ENCODE assay signal across 16 cellular contexts in the genomic region with DNA sequence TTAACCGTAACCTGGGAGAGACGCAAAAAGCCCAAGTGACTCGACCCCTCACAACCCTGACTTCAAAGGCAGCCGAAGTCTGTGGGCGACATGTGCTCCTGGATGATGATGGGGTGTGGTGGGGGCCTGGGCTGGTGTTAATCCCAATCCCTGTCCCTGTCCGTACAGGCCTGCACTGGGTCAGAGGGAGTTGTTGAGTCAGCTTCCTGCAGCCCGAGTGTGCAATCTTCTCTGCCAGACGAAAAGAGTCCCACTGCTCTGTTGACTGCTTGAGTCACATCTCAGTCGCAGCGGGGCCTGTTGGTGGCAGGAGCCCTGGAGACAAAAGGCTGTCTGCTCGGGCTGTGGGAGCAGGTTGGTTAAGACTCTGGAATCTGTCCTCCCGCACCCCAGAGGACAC. TPM values are rescaled to one million over a fixed set of nuclear protein-coding genes. Genes with fewer than 3 reads are reported as not detected.
A peak's percentile ranks its signal among the peaks of the same experiment; 100 is the strongest.
DNase-seq lines count a peak whose midpoint lies in the region; ATAC-seq and TF ChIP-seq lines count a peak whose summit lies in the region.
"Had no signal": no experiment of that assay in that cellular context is flagged by ENCODE, and none has a peak within 500 bp of the region (broad histone marks: within the 10 kb centered on the region; RNA-seq: fewer than 3 reads in every experiment).

No MANE protein-coding gene starts in this region.

- H3K27me3 ChIP-seq in HCT116 (ENCODE audit: insufficient read depth, low read length) (no peaks in the 10 kb centered on the region), adipocyte (replicated peaks; ENCODE audit: control insufficient read depth, insufficient read depth, low read length) (no peaks in the 10 kb centered on the region)
- H3K27me3 ChIP-seq: heart right ventricle, stomach had no signal

- no TSS peak for BruUV-seq in HCT116 (replicated peaks; lab: Mats Ljungman, UMichigan)

- no peak for TF ChIP-seq POLR2A in HCT116 (IDR thresholded peaks at IDR 0.05; ENCODE audit: borderline replicate concordance, extremely low read depth, insufficient read depth, insufficient read length)

- DNase-seq in A172 (ENCODE audit: low spot score) (peak; percentile 70), HCT116 (ENCODE audit: low read depth, low spot score) (no peak), adipocyte (ENCODE audit: low read depth) (peak; percentile 39), fibroblast of mammary gland (ENCODE audit: low read depth) (peak; percentile 68), epidermal melanocyte (ENCODE audit: insufficient read length, low spot score) (no peak), HT-29 (ENCODE audit: low spot score) (no peak)
- no peak for DNase-seq in activated naive CD4-positive, alpha-beta T cell treated with anti-CD3 and anti-CD28 coated beads, Interleukin-2, amount 50 U/mL, for 16 hours
- DNase-seq: ACHN; activated effector memory CD4-positive, alpha-beta T cell treated with anti-CD3 and anti-CD28 coated beads, Interleukin-2, amount 50 U/mL, for 16 hours; COR-L47; heart right ventricle; NCI-H2171 treated with DMSO at 0.1 percent for 48 hours; stomach had no signal

- ATAC-seq in HCT116 (0 out of 2 replicates have a peak, but pooled peaks have one; percentile 22), GM18520 (IDR thresholded peaks at IDR 0.05; ENCODE audit: unreplicated experiment) (no peak)

- POLR2A ChIA-PET in HCT116 (lab: Charles Lee) = interaction anchor here (0.6 kb wide), 1 partner anchor 78 kb away, joined by 4 read pairs; no protein-coding TSS in a partner anchor

- H4K20me1 ChIP-seq in HCT116 (ENCODE audit: insufficient read depth) = no peaks in the 10 kb centered on the region

- H3K27ac ChIP-seq in HCT116 (ENCODE audit: low read depth, low read length) = no peak overlapping the region
- H3K27ac ChIP-seq: heart right ventricle, parathyroid adenoma, stomach, VCaP had no signal

- H3K9me3 ChIP-seq in HCT116 (ENCODE audit: control insufficient read depth in 1 of 2, insufficient read depth in 1 of 2, low read depth in 1 of 2, low read length in 2 of 2) (no peaks in the 10 kb centered on the region), adipocyte (ENCODE audit: control insufficient read depth, low read length) (peaks cover 7% of the 10 kb centered on the region)

- H3K4me2 ChIP-seq in HCT116 (ENCODE audit: low read length) = no peak overlapping the region

- H3K9ac ChIP-seq in HCT116 (ENCODE audit: low read length) (no peak overlapping the region), adipocyte (ENCODE audit: low read length) (peak overlapping the region; percentile 62)
- H3K9ac ChIP-seq: parathyroid adenoma had no signal

- H3K9me2 ChIP-seq in HCT116 (ENCODE audit: insufficient read depth) = no peaks in the 10 kb centered on the region

- no peak overlapping the region for H2AFZ ChIP-seq in HCT116 (ENCODE audit: low read depth, low read length, poor library complexity, severe bottlenecking)
- H2AFZ ChIP-seq: parathyroid adenoma had no signal

- H3K4me3 ChIP-seq in HCT116 (replicated peaks in 1 of 2; ENCODE audit: low read depth in 1 of 2, low read length in 2 of 2) (no peak overlapping the region), adipocyte (ENCODE audit: low read length) (no peak overlapping the region), fibroblast of mammary gland (ENCODE audit: control insufficient read depth, low read depth, low read length) (no peak overlapping the region)
- H3K4me3 ChIP-seq: heart right ventricle, stomach had no signal

- no peaks in the 10 kb centered on the region for H3K79me2 ChIP-seq in HCT116 (ENCODE audit: insufficient read depth, low read length)
- H3K79me2 ChIP-seq: parathyroid adenoma had no signal

- TF ChIP-seq RAD21 in HCT116 (IDR thresholded peaks at IDR 0.05; ENCODE audit: low read depth) = no peak

- CTCF ChIA-PET in HCT116 (lab: Charles Lee) = no interaction called here

- RAD21 ChIA-PET in HCT116 (lab: Charles Lee; ENCODE audit: low non-redundant PET in 1 of 2, low total read pairs in 2 of 2, uncharacterized antibody in 2 of 2, unreplicated experiment in 2 of 2) = no interaction called here

- no peak for TF ChIP-seq CTCF in HCT116 (IDR thresholded peaks at IDR 0.05 in 2 of 3, conservative IDR thresholded peaks at IDR 0.05 in 1 of 3; ENCODE audit: borderline replicate concordance in 1 of 3, insufficient read depth in 1 of 3, low read depth in 2 of 3, low read length in 2 of 3)
- no peak for TF ChIP-seq CTCF in fibroblast of mammary gland (conservative IDR thresholded peaks at IDR 0.05; ENCODE audit: control insufficient read depth, insufficient read depth, low read depth, low read length)

- H3K36me3 ChIP-seq in HCT116 (ENCODE audit: control insufficient read depth in 1 of 2, insufficient read depth in 2 of 2, low read length in 2 of 2) (no peaks in the 10 kb centered on the region), adipocyte (ENCODE audit: control insufficient read depth, insufficient read depth, low read length, severe bottlenecking) (peaks cover 11% of the 10 kb centered on the region)

- intact Hi-C loops in HCT116 (cut with micrococcal nuclease) = no loop called here

- H3K4me1 ChIP-seq in HCT116 (ENCODE audit: control insufficient read depth in 1 of 2, insufficient read depth in 2 of 2, low read length in 2 of 2) (peaks cover 0 to 5% of the 10 kb centered on the region in 2 experiments; a peak in 1 of 4 replicates), adipocyte (ENCODE audit: control insufficient read depth, insufficient read depth, low read length) (peaks cover 16% of the 10 kb centered on the region)
- H3K4me1 ChIP-seq: heart right ventricle, parathyroid adenoma, stomach had no signal

TF ChIP-seq in HCT116, 20 proteins besides CTCF, POLR2A, EP300 and RAD21 (continues in another document):
- TF ChIP-seq EZH2 (IDR thresholded peaks at IDR 0.05) (no peak), SIN3A (IDR thresholded peaks at IDR 0.05; ENCODE audit: low read depth) (no peak), EZH2phosphoT487 (IDR thresholded peaks at IDR 0.05; ENCODE audit: borderline replicate concordance) (no peak), CBX3 (IDR thresholded peaks at IDR 0.05; ENCODE audit: low read depth) (no peak), EGR1 (IDR thresholded peaks at IDR 0.05; ENCODE audit: low read depth) (no peak), YY1 (IDR thresholded peaks at IDR 0.05; ENCODE audit: extremely low read depth, insufficient replicate concordance, low read depth, low read length) (no peak)
- TF ChIP-seq, protein P1, sequence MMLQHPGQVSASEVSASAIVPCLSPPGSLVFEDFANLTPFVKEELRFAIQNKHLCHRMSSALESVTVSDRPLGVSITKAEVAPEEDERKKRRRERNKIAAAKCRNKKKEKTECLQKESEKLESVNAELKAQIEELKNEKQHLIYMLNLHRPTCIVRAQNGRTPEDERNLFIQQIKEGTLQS (IDR thresholded peaks at IDR 0.05) = no peak
- TF ChIP-seq, protein P2, sequence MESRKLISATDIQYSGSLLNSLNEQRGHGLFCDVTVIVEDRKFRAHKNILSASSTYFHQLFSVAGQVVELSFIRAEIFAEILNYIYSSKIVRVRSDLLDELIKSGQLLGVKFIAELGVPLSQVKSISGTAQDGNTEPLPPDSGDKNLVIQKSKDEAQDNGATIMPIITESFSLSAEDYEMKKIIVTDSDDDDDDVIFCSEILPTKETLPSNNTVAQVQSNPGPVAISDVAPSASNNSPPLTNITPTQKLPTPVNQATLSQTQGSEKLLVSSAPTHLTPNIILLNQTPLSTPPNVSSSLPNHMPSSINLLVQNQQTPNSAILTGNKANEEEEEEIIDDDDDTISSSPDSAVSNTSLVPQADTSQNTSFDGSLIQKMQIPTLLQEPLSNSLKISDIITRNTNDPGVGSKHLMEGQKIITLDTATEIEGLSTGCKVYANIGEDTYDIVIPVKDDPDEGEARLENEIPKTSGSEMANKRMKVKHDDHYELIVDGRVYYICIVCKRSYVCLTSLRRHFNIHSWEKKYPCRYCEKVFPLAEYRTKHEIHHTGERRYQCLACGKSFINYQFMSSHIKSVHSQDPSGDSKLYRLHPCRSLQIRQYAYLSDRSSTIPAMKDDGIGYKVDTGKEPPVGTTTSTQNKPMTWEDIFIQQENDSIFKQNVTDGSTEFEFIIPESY (IDR thresholded peaks at IDR 0.05; ENCODE audit: extremely low read depth, insufficient replicate concordance, low read length) = no peak

RNA-seq across cellular contexts. Expression of a gene that starts 10.3 kb away (rescaled TPM):
- total RNA-seq in A172 (2014; rRNA removed; shearing (Covaris generic)) = 47.1 and 47.5 TPM in 2 replicates
- 15.6 TPM for total RNA-seq in HCT116 (2021; ENCODE audit: unreplicated experiment)
- 16.2 and 16.9 TPM in 2 replicates for polyA plus RNA-seq in HCT116 (2012)
- total RNA-seq in HT-29 (2014; rRNA removed; shearing (Covaris generic)) = 73.0 and 89.0 TPM in 2 replicates

RNA-seq across cellular contexts. Expression of a gene that starts 15.3 kb away (rescaled TPM):
- total RNA-seq in A172 (2014; rRNA removed; shearing (Covaris generic)) = 51.9 and 63.9 TPM in 2 replicates
- 16.2 TPM for total RNA-seq in HCT116 (2021; ENCODE audit: unreplicated experiment)
- polyA plus RNA-seq in HCT116 (2012) = 24.9 and 32.9 TPM in 2 replicates
- 67.2 TPM in 2 replicates for total RNA-seq in HT-29 (2014; rRNA removed; shearing (Covaris generic))

RNA-seq across cellular contexts. Expression of a gene that starts 19.3 kb away (rescaled TPM):
- total RNA-seq in A172 (2014; rRNA removed; shearing (Covaris generic)) = 116 and 139 TPM in 2 replicates
- total RNA-seq in HCT116 (2021; ENCODE audit: unreplicated experiment) = 37.4 TPM
- 30.0 and 31.5 TPM in 2 replicates for polyA plus RNA-seq in HCT116 (2012)
- total RNA-seq in HT-29 (2014; rRNA removed; shearing (Covaris generic)) = 195 and 203 TPM in 2 replicates

RNA-seq across cellular contexts. Expression of a gene that starts 26.6 kb away (rescaled TPM):
- total RNA-seq in A172 (2014; rRNA removed; shearing (Covaris generic)) = 70.5 and 109 TPM in 2 replicates
- 42.8 TPM for total RNA-seq in HCT116 (2021; ENCODE audit: unreplicated experiment)
- polyA plus RNA-seq in HCT116 (2012) = 46.7 and 51.5 TPM in 2 replicates
- 122 and 129 TPM in 2 replicates for total RNA-seq in HT-29 (2014; rRNA removed; shearing (Covaris generic))

RNA-seq across cellular contexts. Expression of a gene that starts 40.9 kb away (rescaled TPM):
- total RNA-seq in A172 (2014; rRNA removed; shearing (Covaris generic)) = 102 and 112 TPM in 2 replicates
- total RNA-seq in HCT116 (2021; ENCODE audit: unreplicated experiment) = 109 TPM
- polyA plus RNA-seq in HCT116 (2012) = 83.6 and 84.2 TPM in 2 replicates
- total RNA-seq in HT-29 (2014; rRNA removed; shearing (Covaris generic)) = 269 and 280 TPM in 2 replicates

Comparison
In these comparisons a context has a peak if more than half of its experiments do, and no peak if none do; other contexts are left out.
1. DNase-seq: peak in A172 (single experiment), adipocyte (single experiment) and fibroblast of mammary gland (single experiment); none in HCT116 (single experiment), epidermal melanocyte (single experiment), HT-29 (single experiment) and activated naive CD4-positive, alpha-beta T cell treated with anti-CD3 and anti-CD28 coated beads, Interleukin-2, amount 50 U/mL, for 16 hours (single experiment).